ENCODE assay signal across 27 cellular contexts in the genomic region with DNA sequence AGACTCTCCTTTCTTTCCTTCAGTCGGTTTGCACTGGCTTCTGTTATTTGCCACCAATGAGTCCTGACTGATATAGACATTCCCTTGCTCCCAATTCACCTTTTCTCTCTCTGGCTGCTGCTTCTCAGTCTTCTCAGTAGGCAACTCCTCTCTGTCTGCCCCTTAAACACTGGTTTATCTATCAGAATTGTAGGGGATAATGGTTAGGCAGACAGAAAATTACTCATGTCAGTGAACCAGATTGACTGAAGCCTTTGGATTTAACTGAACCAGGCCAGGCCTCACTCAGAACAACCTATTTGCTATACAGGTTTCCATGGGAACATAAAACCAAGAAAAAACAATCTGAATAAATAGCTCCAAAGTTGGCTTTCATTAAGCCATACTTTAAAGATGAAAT.
"Had no signal": no experiment of that assay in that cellular context is flagged by ENCODE, and none has a peak within 500 bp of the region (broad histone marks: within the 10 kb centered on the region; RNA-seq: fewer than 3 reads in every experiment).

No MANE protein-coding gene starts in this region.

- DNase-seq: activated B cell treated with CpG ODN at 0.5 μM for 24 hours; activated CD4-positive, alpha-beta T cell treated with anti-CD3 and anti-CD28 coated beads for 48 hours; activated CD4-positive, alpha-beta T cell treated with anti-CD3 and anti-CD28 coated beads, Interleukin-2, amount 50 U/mL, for 1 hour; activated CD4-positive, alpha-beta T cell treated with anti-CD3 and anti-CD28 coated beads, Interleukin-2, amount 50 U/mL, for 48 hours; activated CD8-positive, alpha-beta memory T cell treated with anti-CD3 and anti-CD28 coated beads for 24 hours; activated CD8-positive, alpha-beta T cell treated with anti-CD3 and anti-CD28 coated beads for 36 hours; activated effector memory CD4-positive, alpha-beta T cell treated with anti-CD3 and anti-CD28 coated beads, Interleukin-2, amount 50 U/mL, for 16 hours; activated naive CD4-positive, alpha-beta T cell; activated naive CD4-positive, alpha-beta T cell treated with anti-CD3 and anti-CD28 coated beads, Interleukin-2, amount 10 ng/mL, durations not matched to agents 7 days and 5 days; activated naive CD8-positive, alpha-beta T cell treated with anti-CD3 and anti-CD28 coated beads, Interleukin-2, amount 10 ng/mL, durations not matched to agents 7 days and 5 days; activated T-cell treated with anti-CD3 and anti-CD28 coated beads, Interleukin-2, amount 50 U/mL, for 1 hour; activated T-cell treated with anti-CD3 and anti-CD28 coated beads, Interleukin-2, amount 50 U/mL, for 48 hours; caudate nucleus; cortex of kidney; dermis blood vessel endothelial cell; effector CD4-positive, alpha-beta T cell; effector memory CD8-positive, alpha-beta T cell; erythroblast; foreskin keratinocyte; SW 1271; T-cell; T-helper 9 cell; WERI-Rb-1 had no signal

- ATAC-seq: activated CD4-positive, CD25-positive, alpha-beta regulatory T cell treated with anti-CD3 and anti-CD28 coated beads, Interleukin-2, amount 50 U/mL, for 24 hours; activated CD8-positive, alpha-beta T cell treated with anti-CD3 and anti-CD28 coated beads for 36 hours; activated naive CD4-positive, alpha-beta T cell treated with anti-CD3 and anti-CD28 coated beads, Interleukin-2, amount 50 U/mL, for 72 hours; effector memory CD8-positive, alpha-beta T cell; foreskin keratinocyte; gastroesophageal sphincter; T-cell had no signal

- H3K4me3 ChIP-seq: esophagus muscularis mucosa, gastroesophageal sphincter had no signal

- H3K27ac ChIP-seq: esophagus muscularis mucosa, foreskin keratinocyte, gastroesophageal sphincter, WERI-Rb-1 had no signal

- H3K27me3 ChIP-seq: esophagus muscularis mucosa, foreskin keratinocyte, gastroesophageal sphincter had no signal

- H3K4me1 ChIP-seq: gastroesophageal sphincter had no signal

- H3K9me3 ChIP-seq: esophagus muscularis mucosa, gastroesophageal sphincter had no signal

- H3K36me3 ChIP-seq: esophagus muscularis mucosa, gastroesophageal sphincter, WERI-Rb-1 had no signal
